22 cellular contexts compared by ENCODE assay signal in genomic region chr14:55518391-55518790, GRCh38.
DNase-seq lines count a peak whose midpoint lies in the region; ATAC-seq and TF ChIP-seq lines count a peak whose summit lies in the region.
"Had no signal": no experiment of that assay in that cellular context is flagged by ENCODE, and none has a peak within 500 bp of the region (broad histone marks: within the 10 kb centered on the region; RNA-seq: fewer than 3 reads in every experiment).

No MANE protein-coding gene starts in this region.

- H3K4ac ChIP-seq in IMR-90 (ENCODE audit: low read depth, low read length), result no peak overlapping the region

- POLR2A ChIA-PET in IMR-90 (lab: Charles Lee; ENCODE audit: unreplicated experiment), result no interaction called here

- no peak overlapping the region for H2BK15ac ChIP-seq in IMR-90 (ENCODE audit: low read depth, low read length)

- H3K9me3 ChIP-seq in IMR-90 (ENCODE audit: control insufficient read depth, insufficient read depth, low read length), result peaks cover 5% of the 10 kb centered on the region; the same call in 1 of the 2 replicates
- H3K9me3 ChIP-seq: BE2C, neutrophil had no signal

- H3K9me3 Mint-ChIP-seq in mesothelial cell of epicardium (peaks cover 27% of the 10 kb centered on the region), type B pancreatic cell (peaks cover 13% of the 10 kb centered on the region)
- H3K9me3 Mint-ChIP-seq: activated CD8-positive, alpha-beta T cell treated with anti-CD3 and anti-CD28 coated beads for 36 hours; T-cell had no signal

- H3K14ac ChIP-seq in IMR-90 (replicated peaks; ENCODE audit: low read depth, low read length), result no peak overlapping the region

- no peak overlapping the region for H2AK9ac ChIP-seq in IMR-90 (replicated peaks; ENCODE audit: low read depth, low read length, poor library complexity)

- peaks cover 3% of the 10 kb centered on the region for H3K4me1 ChIP-seq in IMR-90 (ENCODE audit: control insufficient read depth, insufficient read depth, low read length)
- H3K4me1 ChIP-seq: BE2C had no signal

- no peak for TF ChIP-seq RAD21 in IMR-90 (IDR thresholded peaks at IDR 0.05; ENCODE audit: low read length)

- intact Hi-C loops in IMR-90 (cut with micrococcal nuclease), result no loop called here

- in situ Hi-C loops in IMR-90 (cut with MboI; ENCODE audit: low sequenced_read_pairs), result no loop called here
- in situ Hi-C loops in SK-MEL-5 (cut with HindIII; ENCODE audit: low pct_unique_long_range_greater_than_20kb, low sequenced_read_pairs), result no loop called here

- dilution Hi-C loops in IMR-90 (cut with HindIII; ENCODE audit: low sequenced_read_pairs, unreplicated experiment), result no loop called here

- no peak overlapping the region for H4K8ac ChIP-seq in IMR-90 (ENCODE audit: low read depth in 2 of 2, low read length in 2 of 2)

- no peak overlapping the region for H2BK5ac ChIP-seq in IMR-90 (ENCODE audit: low read depth, low read length, poor library complexity, severe bottlenecking)

- no peak overlapping the region for H3K56ac ChIP-seq in IMR-90 (ENCODE audit: extremely low read depth, insufficient read depth, low read length)

- no peak overlapping the region for H2AFZ ChIP-seq in IMR-90 (replicated peaks; ENCODE audit: low read length, poor library complexity)

- no peak for TF ChIP-seq POLR2A in IMR-90 (IDR thresholded peaks at IDR 0.05; ENCODE audit: low read depth, low read length)

- H4K5ac ChIP-seq in IMR-90 (ENCODE audit: low read depth, low read length), result no peak overlapping the region

- no peak overlapping the region for H3K27ac ChIP-seq in IMR-90 (ENCODE audit: insufficient read depth, low read length)
- H3K27ac ChIP-seq: neutrophil had no signal

- peaks cover 4% of the 10 kb centered on the region; the same call in 1 of the 2 replicates for H4K20me1 ChIP-seq in IMR-90 (ENCODE audit: insufficient read depth, low read length)

- no peak overlapping the region for H4K91ac ChIP-seq in IMR-90 (ENCODE audit: insufficient read depth, low read depth, low read length)

- ATAC-seq in IMR-90 (ENCODE audit: low read depth) (peak; percentile 40), HG02970 (IDR thresholded peaks at IDR 0.05; ENCODE audit: low FRiP score, unreplicated experiment) (no peak)
- ATAC-seq: activated CD4-positive, CD25-positive, alpha-beta regulatory T cell treated with anti-CD3 and anti-CD28 coated beads, Interleukin-2, amount 50 U/mL, for 24 hours; activated CD8-positive, alpha-beta T cell treated with anti-CD3 and anti-CD28 coated beads for 36 hours; T-cell had no signal

- no peak overlapping the region for H2AK5ac ChIP-seq in IMR-90 (ENCODE audit: low read depth, low read length)

- CTCF ChIA-PET in IMR-90 (lab: Yijun Ruan, JAX), result interaction anchor here (0.8 kb wide), 1 partner anchor 10 kb away, joined by 3 read pairs; no protein-coding TSS in a partner anchor

- no peaks in the 10 kb centered on the region for H3K4me1 Mint-ChIP-seq in mesothelial cell of epicardium
- no peaks in the 10 kb centered on the region for H3K4me1 Mint-ChIP-seq in type B pancreatic cell (ENCODE audit: unreplicated experiment)
- H3K4me1 Mint-ChIP-seq: T-cell had no signal

- H3K27ac Mint-ChIP-seq in mesothelial cell of epicardium (no peak overlapping the region), type B pancreatic cell (no peak overlapping the region)
- H3K27ac Mint-ChIP-seq: activated CD8-positive, alpha-beta T cell treated with anti-CD3 and anti-CD28 coated beads for 36 hours; progenitor cell of endocrine pancreas; T-cell had no signal

- no peak overlapping the region for H3K9ac ChIP-seq in IMR-90 (ENCODE audit: low read depth, low read length)

- H2BK120ac ChIP-seq in IMR-90 (ENCODE audit: low read depth, low read length), result no peak overlapping the region

- H3K4me2 ChIP-seq in IMR-90 (ENCODE audit: low read depth, low read length), result no peak overlapping the region

- H3K27me3 Mint-ChIP-seq in mesothelial cell of epicardium (ENCODE audit: low read depth) (no peaks in the 10 kb centered on the region), type B pancreatic cell (peaks cover 3% of the 10 kb centered on the region)
- H3K27me3 Mint-ChIP-seq: activated CD8-positive, alpha-beta T cell treated with anti-CD3 and anti-CD28 coated beads for 36 hours; progenitor cell of endocrine pancreas; T-cell had no signal

- H3K27me3 ChIP-seq in IMR-90 (ENCODE audit: control insufficient read depth, insufficient read depth, low read length), result peaks cover 2% of the 10 kb centered on the region; the same call in 1 of the 2 replicates
- H3K27me3 ChIP-seq: BE2C, neutrophil had no signal

- no peak overlapping the region for H2BK20ac ChIP-seq in IMR-90 (ENCODE audit: low read depth, low read length)

- no peaks in the 10 kb centered on the region for H3K79me1 ChIP-seq in IMR-90 (ENCODE audit: low read depth in 1 of 2, low read length in 2 of 2)

- no peaks in the 10 kb centered on the region for H3K36me3 ChIP-seq in IMR-90 (ENCODE audit: control insufficient read depth, insufficient read depth, low read length)
- H3K36me3 ChIP-seq: BE2C, neutrophil had no signal

- no peak overlapping the region for H3K4me3 ChIP-seq in IMR-90 (ENCODE audit: insufficient read depth, low read depth, low read length)
- no peak overlapping the region for H3K4me3 ChIP-seq in fibroblast of villous mesenchyme (ENCODE audit: low read depth, low read length)
- H3K4me3 ChIP-seq: lung had no signal

- peak; percentile 13 for DNase-seq in A172 (ENCODE audit: low spot score)
- peak; percentile 38 for DNase-seq in IMR-90
- peak; percentile 65 for DNase-seq in SK-MEL-5 (ENCODE audit: low read depth, low spot score)
- DNase-seq in fibroblast of villous mesenchyme (ENCODE audit: low read depth), result peak; percentile 22
- DNase-seq in inferior parietal cortex (ENCODE audit: extremely low spot score), result no peak
- DNase-seq in mesothelial cell of epicardium (ENCODE audit: low spot score in 2 of 2, unreplicated experiment in 2 of 2), result no peak
- no peak for DNase-seq in type B pancreatic cell (ENCODE audit: extremely low spot score, unreplicated experiment)
- DNase-seq: activated CD8-positive, alpha-beta T cell treated with anti-CD3 and anti-CD28 coated beads for 36 hours; activated effector memory CD4-positive, alpha-beta T cell treated with Interleukin-2 at 50 U/mL for 16 hours; BE2C; effector CD4-positive, alpha-beta T cell; kidney glomerular epithelial cell; NCI-H1417; NCI-H2107; NCI-H510A; stimulated activated CD8-positive, alpha-beta memory T cell treated with anti-CD3 and anti-CD28 coated beads, Interleukin-4, amount 100 ng/mL, for 48 hours; T-cell had no signal

- H3K23ac ChIP-seq in IMR-90 (ENCODE audit: low read depth, low read length), result no peak overlapping the region

- no TSS peak for BruUV-seq in IMR-90 (replicated peaks; lab: Mats Ljungman, UMichigan)

- H3K4me3 Mint-ChIP-seq in mesothelial cell of epicardium (no peak overlapping the region), type B pancreatic cell (no peak overlapping the region)
- H3K4me3 Mint-ChIP-seq: activated CD8-positive, alpha-beta T cell treated with anti-CD3 and anti-CD28 coated beads for 36 hours; T-cell had no signal

- TF ChIP-seq CTCF in IMR-90 (conservative IDR thresholded peaks at IDR 0.05; ENCODE audit: low read depth, low read length), result no peak
- TF ChIP-seq CTCF in fibroblast of villous mesenchyme (IDR thresholded peaks at IDR 0.05; ENCODE audit: insufficient read depth, low read depth, low read length), result no peak
- no peak for TF ChIP-seq CTCF in mesothelial cell of epicardium (IDR thresholded peaks at IDR 0.05; ENCODE audit: unreplicated experiment)
- TF ChIP-seq CTCF in type B pancreatic cell (conservative IDR thresholded peaks at IDR 0.05), result no peak

- peaks cover 4% of the 10 kb centered on the region; the same call in 1 of the 2 replicates for H3K9me1 ChIP-seq in IMR-90 (ENCODE audit: insufficient read depth, low read length)

- H3K18ac ChIP-seq in IMR-90 (ENCODE audit: low read depth, low read length), result no peak overlapping the region

- peaks cover 9% of the 10 kb centered on the region for H3K36me3 Mint-ChIP-seq in mesothelial cell of epicardium
- peaks cover 3% of the 10 kb centered on the region for H3K36me3 Mint-ChIP-seq in type B pancreatic cell
- H3K36me3 Mint-ChIP-seq: T-cell had no signal

TF ChIP-seq in IMR-90, 13 proteins besides CTCF, POLR2A, EP300 and RAD21:
- TF ChIP-seq CHD1 (IDR thresholded peaks at IDR 0.05; ENCODE audit: low read depth, low read length) (no peak), FOS (IDR thresholded peaks at IDR 0.05; ENCODE audit: low read depth, low read length) (no peak), RFX5 (IDR thresholded peaks at IDR 0.05; ENCODE audit: low read depth, low read length) (no peak), USF2 (IDR thresholded peaks at IDR 0.05; ENCODE audit: low read depth, low read length) (0 out of 2 replicates have a peak, but pooled peaks have one; percentile 22)

Comparison
In these comparisons a context has a peak if more than half of its experiments do, and no peak if none do; other contexts are left out.
1. DNase-seq: peak in A172 (single experiment), IMR-90 (single experiment), SK-MEL-5 (single experiment) and fibroblast of villous mesenchyme (single experiment); none in inferior parietal cortex (single experiment), mesothelial cell of epicardium (0 of 2) and type B pancreatic cell (single experiment).